In the genomic region with DNA sequence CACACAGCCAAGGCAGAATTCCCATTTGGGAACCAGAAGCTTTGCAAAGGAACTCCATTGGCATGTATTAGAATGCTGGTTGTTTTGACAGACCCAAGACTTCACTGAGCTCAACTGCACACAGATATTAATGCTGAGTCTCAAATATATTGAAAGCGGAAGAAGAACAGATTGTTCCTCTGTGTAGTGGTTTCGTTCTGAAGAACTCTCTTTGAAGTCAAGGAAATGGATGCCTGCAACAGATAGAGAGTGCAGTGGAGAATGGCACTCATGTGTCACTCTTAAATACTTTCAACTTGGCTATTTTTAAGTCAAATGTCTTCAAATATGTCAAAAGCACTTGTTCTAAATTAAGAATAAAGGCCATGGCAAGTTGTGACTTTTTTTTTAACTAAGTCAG, we compare ENCODE assay signal across 9 cellular contexts.
DNase-seq lines count a peak whose midpoint lies in the region; ATAC-seq and TF ChIP-seq lines count a peak whose summit lies in the region.
"Had no signal": no experiment of that assay in that cellular context is flagged by ENCODE, and none has a peak within 500 bp of the region (broad histone marks: within the 10 kb centered on the region; RNA-seq: fewer than 3 reads in every experiment).

No MANE protein-coding gene starts in this region.

- peaks cover 0 to 18% (median 0%) of the 10 kb centered on the region in 4 donors for H3K9me3 ChIP-seq in tibial nerve

- TF ChIP-seq CTCF in tibial nerve (IDR thresholded peaks at IDR 0.05) = no peak

- ATAC-seq in GM18505 (IDR thresholded peaks at IDR 0.05; ENCODE audit: unreplicated experiment) (peak; percentile 100), GM21390 (IDR thresholded peaks at IDR 0.05; ENCODE audit: unreplicated experiment) (peak; percentile 99), HG03439 (IDR thresholded peaks at IDR 0.05; ENCODE audit: unreplicated experiment) (peak; percentile 97), esophagus mucosa (peak; percentile 55)

- 83 to 90% methylated on average over 2 of the region's 2 CpGs for WGBS in tibial nerve, 2 donors

- H3K4me3 ChIP-seq in tibial nerve = no peak overlapping the region

- no peak overlapping the region for H3K27ac ChIP-seq in tibial nerve

- TF ChIP-seq EP300 in tibial nerve (IDR thresholded peaks at IDR 0.05) = no peak

- TF ChIP-seq POLR2A in GM18505 (IDR thresholded peaks at IDR 0.05; ENCODE audit: borderline replicate concordance, extremely low read depth, insufficient read depth, insufficient read length) (no peak), tibial nerve (IDR thresholded peaks at IDR 0.05) (no peak)

- DNase-seq in stimulated activated naive CD4-positive, alpha-beta T cell treated with Interleukin-2 at 50 U/mL for 16 hours (lab: John Stamatoyannopoulos, UW) = no peak
- DNase-seq in tibial nerve (ENCODE audit: low spot score in 2 of 2) = no peak
- no peak for DNase-seq in GM19238 (ENCODE audit: insufficient read length, low spot score)
- DNase-seq in mesenteric fat pad (ENCODE audit: low spot score) = no peak
- DNase-seq: NCI-H510A treated with DMSO at 0.1 percent for 48 hours had no signal

- H3K4me1 ChIP-seq in tibial nerve = no peaks in the 10 kb centered on the region

- H3K36me3 ChIP-seq in tibial nerve = peaks cover 0 to 8% (median 0%) of the 10 kb centered on the region in 3 donors

- no peaks in the 10 kb centered on the region for H3K27me3 ChIP-seq in tibial nerve
